Comparison of ENCODE assay signal across 26 cellular contexts in genomic region chr1:180271640-180272255, GRCh38. TPM values are rescaled to one million over a fixed set of nuclear protein-coding genes. Genes with fewer than 3 reads are reported as not detected.
A peak's percentile ranks its signal among the peaks of the same experiment; 100 is the strongest.
DNase-seq lines count a peak whose midpoint lies in the region; ATAC-seq and TF ChIP-seq lines count a peak whose summit lies in the region.
"Had no signal": no experiment of that assay in that cellular context is flagged by ENCODE, and none has a peak within 500 bp of the region (broad histone marks: within the 10 kb centered on the region; RNA-seq: fewer than 3 reads in every experiment).

No MANE protein-coding gene starts in this region.

- H3K9me3 ChIP-seq in SJCRH30 (replicated peaks) (no peaks in the 10 kb centered on the region), endodermal cell (ENCODE audit: control insufficient read depth, low read length) (no peaks in the 10 kb centered on the region), vagina (no peaks in the 10 kb centered on the region)
- H3K9me3 ChIP-seq: HAP-1, upper lobe of right lung had no signal

- intact Hi-C loops in activated naive CD4-positive, alpha-beta T cell treated with anti-CD3 and anti-CD28 coated beads for 36 hours (cut with micrococcal nuclease), result no loop called here
- intact Hi-C loops in vagina (cut with DNase I), result no loop called here

- H3K4me3 Mint-ChIP-seq in activated naive CD4-positive, alpha-beta T cell treated with anti-CD3 and anti-CD28 coated beads for 36 hours, result no peak overlapping the region
- no peak overlapping the region for H3K4me3 Mint-ChIP-seq in endodermal cell
- H3K4me3 Mint-ChIP-seq in activated T-cell treated with anti-CD3 and anti-CD28 coated beads, Interleukin-2, amount 50 U/mL, for 72 hours, result no peak overlapping the region
- H3K4me3 Mint-ChIP-seq: activated CD4-positive, alpha-beta T cell treated with anti-CD3 and anti-CD28 coated beads, Interleukin-2, amount 10 ng/mL, durations not matched to agents 7 days and 5 days; naive thymus-derived CD8-positive, alpha-beta T cell had no signal

- H3K4me3 ChIP-seq in SJCRH30 (no peak overlapping the region), endodermal cell (ENCODE audit: low read length) (no peak overlapping the region), vagina (no peak overlapping the region)
- H3K4me3 ChIP-seq: GM12878, HAP-1, skin epidermis, upper lobe of right lung had no signal

- H3K27me3 Mint-ChIP-seq in activated naive CD4-positive, alpha-beta T cell treated with anti-CD3 and anti-CD28 coated beads for 36 hours (ENCODE audit: low read depth), result no peaks in the 10 kb centered on the region
- H3K27me3 Mint-ChIP-seq in endodermal cell (ENCODE audit: insufficient read depth), result no peaks in the 10 kb centered on the region
- H3K27me3 Mint-ChIP-seq in activated T-cell treated with anti-CD3 and anti-CD28 coated beads, Interleukin-2, amount 50 U/mL, for 72 hours (ENCODE audit: low read depth), result no peaks in the 10 kb centered on the region
- H3K27me3 Mint-ChIP-seq: activated CD4-positive, alpha-beta T cell treated with anti-CD3 and anti-CD28 coated beads, Interleukin-2, amount 10 ng/mL, durations not matched to agents 7 days and 5 days; naive thymus-derived CD8-positive, alpha-beta T cell had no signal

- no peak for TF ChIP-seq POLR2A in vagina (IDR thresholded peaks at IDR 0.05)

- no peaks in the 10 kb centered on the region for H3K4me1 Mint-ChIP-seq in activated naive CD4-positive, alpha-beta T cell treated with anti-CD3 and anti-CD28 coated beads for 36 hours (ENCODE audit: low read depth)
- H3K4me1 Mint-ChIP-seq in endodermal cell, result peaks cover 20% of the 10 kb centered on the region
- H3K4me1 Mint-ChIP-seq in activated T-cell treated with anti-CD3 and anti-CD28 coated beads, Interleukin-2, amount 50 U/mL, for 72 hours (ENCODE audit: low read depth), result no peaks in the 10 kb centered on the region
- H3K4me1 Mint-ChIP-seq: activated CD4-positive, alpha-beta T cell treated with anti-CD3 and anti-CD28 coated beads, Interleukin-2, amount 10 ng/mL, durations not matched to agents 7 days and 5 days had no signal

- no peak for ATAC-seq in activated naive CD4-positive, alpha-beta T cell treated with anti-CD3 and anti-CD28 coated beads, Interleukin-2, amount 50 U/mL, for 72 hours
- ATAC-seq in activated T-cell treated with anti-CD3 and anti-CD28 coated beads, Interleukin-2, amount 50 U/mL, for 72 hours (replicated peaks in 1 of 2), result no peak
- ATAC-seq in GM21737 (IDR thresholded peaks at IDR 0.05; ENCODE audit: unreplicated experiment), result no peak
- ATAC-seq: GM12878; naive thymus-derived CD8-positive, alpha-beta T cell; upper lobe of right lung had no signal

- CTCF ChIA-PET in activated naive CD4-positive, alpha-beta T cell treated with anti-CD3 and anti-CD28 coated beads for 36 hours (lab: Charles Lee), result no interaction called here

- peaks cover 0 to 14% of the 10 kb centered on the region in 2 donors for H3K36me3 Mint-ChIP-seq in activated naive CD4-positive, alpha-beta T cell treated with anti-CD3 and anti-CD28 coated beads, Interleukin-2, amount 50 U/mL, for 72 hours
- H3K36me3 Mint-ChIP-seq in activated naive CD4-positive, alpha-beta T cell treated with anti-CD3 and anti-CD28 coated beads for 36 hours (ENCODE audit: low read depth), result peaks cover 4% of the 10 kb centered on the region
- H3K36me3 Mint-ChIP-seq in endodermal cell (ENCODE audit: low read depth), result peaks cover 33% of the 10 kb centered on the region
- H3K36me3 Mint-ChIP-seq in activated T-cell treated with anti-CD3 and anti-CD28 coated beads, Interleukin-2, amount 50 U/mL, for 72 hours (ENCODE audit: insufficient read depth in 2 of 2), result peaks cover 0 to 2% of the 10 kb centered on the region in 2 donors

- H3K9me3 Mint-ChIP-seq in activated naive CD4-positive, alpha-beta T cell treated with anti-CD3 and anti-CD28 coated beads, Interleukin-2, amount 50 U/mL, for 72 hours, result no peaks in the 10 kb centered on the region
- no peaks in the 10 kb centered on the region for H3K9me3 Mint-ChIP-seq in activated naive CD4-positive, alpha-beta T cell treated with anti-CD3 and anti-CD28 coated beads for 36 hours
- H3K9me3 Mint-ChIP-seq in endodermal cell, result no peaks in the 10 kb centered on the region
- H3K9me3 Mint-ChIP-seq in activated T-cell treated with anti-CD3 and anti-CD28 coated beads, Interleukin-2, amount 50 U/mL, for 72 hours, result no peaks in the 10 kb centered on the region
- H3K9me3 Mint-ChIP-seq: activated CD4-positive, alpha-beta T cell treated with anti-CD3 and anti-CD28 coated beads, Interleukin-2, amount 10 ng/mL, durations not matched to agents 7 days and 5 days; naive thymus-derived CD8-positive, alpha-beta T cell had no signal

- peaks cover 52% of the 10 kb centered on the region for H3K4me1 ChIP-seq in SJCRH30
- H3K4me1 ChIP-seq in endodermal cell (ENCODE audit: control insufficient read depth, insufficient read depth, low read length), result no peaks in the 10 kb centered on the region
- H3K4me1 ChIP-seq in vagina, result no peaks in the 10 kb centered on the region
- H3K4me1 ChIP-seq: HAP-1, upper lobe of right lung had no signal

- peak overlapping the region; percentile 81 for H3K27ac ChIP-seq in SJCRH30
- no peak overlapping the region for H3K27ac ChIP-seq in endodermal cell (ENCODE audit: low read depth, low read length)
- no peak overlapping the region for H3K27ac ChIP-seq in vagina
- H3K27ac ChIP-seq: brain microvascular endothelial cell, skin epidermis, upper lobe of right lung had no signal

- 70 to 82% methylated on average over 8 to 13 of the region's 13 CpGs for WGBS in endodermal cell (ENCODE audit: insufficient coverage in 1 of 2, insufficient read length in 1 of 2), 2 experiments

- H3K36me3 ChIP-seq in SJCRH30 (peaks cover 4% of the 10 kb centered on the region; the same call in 1 of the 2 replicates), endodermal cell (ENCODE audit: control insufficient read depth, insufficient read depth, low read length) (peaks cover 13% of the 10 kb centered on the region), vagina (no peaks in the 10 kb centered on the region)

- no peak overlapping the region for H3K9ac ChIP-seq in endodermal cell (ENCODE audit: extremely low read depth, low read length, poor library complexity, severe bottlenecking)

- no peak for TF ChIP-seq CTCF in endodermal cell (conservative IDR thresholded peaks at IDR 0.05)
- no peak for TF ChIP-seq CTCF in vagina (IDR thresholded peaks at IDR 0.05)

- no peaks in the 10 kb centered on the region for H3K27me3 ChIP-seq in SJCRH30
- no peaks in the 10 kb centered on the region for H3K27me3 ChIP-seq in endodermal cell (ENCODE audit: control insufficient read depth, insufficient read depth, low read length, poor library complexity, severe bottlenecking)
- no peaks in the 10 kb centered on the region for H3K27me3 ChIP-seq in vagina
- H3K27me3 ChIP-seq: brain microvascular endothelial cell, upper lobe of right lung had no signal

- DNase-seq in activated naive CD4-positive, alpha-beta T cell treated with anti-CD3 and anti-CD28 coated beads, Interleukin-2, amount 50 U/mL, for 72 hours (ENCODE audit: low spot score in 2 of 2), result no peak
- no peak for DNase-seq in activated naive CD4-positive, alpha-beta T cell treated with anti-CD3 and anti-CD28 coated beads for 36 hours
- DNase-seq in SJCRH30, result peak in 1 of 2 experiments; percentile 47
- peak; percentile 46 for DNase-seq in endodermal cell
- peak; percentile 19 to 58 for DNase-seq in vagina (ENCODE audit: extremely low spot score in 2 of 2)
- DNase-seq in activated T-cell treated with anti-CD3 and anti-CD28 coated beads, Interleukin-2, amount 50 U/mL, for 72 hours, result no peak
- DNase-seq in NCI-H1105 (lab: John Stamatoyannopoulos, UW), result no peak
- DNase-seq: 8988T; activated CD4-positive, alpha-beta T cell treated with anti-CD3 and anti-CD28 coated beads, Interleukin-2, amount 10 ng/mL, durations not matched to agents 7 days and 5 days; activated naive CD4-positive, alpha-beta T cell treated with Interleukin-2 at 50 U/mL for 16 hours; effector CD8-positive, alpha-beta T cell; glutamatergic neuron; left ventricle myocardium superior; naive thymus-derived CD8-positive, alpha-beta T cell; NCI-H446 treated with DMSO at 0.1 percent for 48 hours; NK-92 treated with Interleukin-12 subunit alpha and Interleukin-12 subunit beta, amount 100 ng/mL, for 24 hours; SHP77 treated with DMSO at 0.1 percent for 48 hours; SW 1271; T1000; upper lobe of right lung had no signal

- H3K27ac Mint-ChIP-seq in activated naive CD4-positive, alpha-beta T cell treated with anti-CD3 and anti-CD28 coated beads, Interleukin-2, amount 50 U/mL, for 72 hours, result peak overlapping the region; percentile 26 to 65
- no peak overlapping the region for H3K27ac Mint-ChIP-seq in activated naive CD4-positive, alpha-beta T cell treated with anti-CD3 and anti-CD28 coated beads for 36 hours
- no peak overlapping the region for H3K27ac Mint-ChIP-seq in endodermal cell
- H3K27ac Mint-ChIP-seq in activated T-cell treated with anti-CD3 and anti-CD28 coated beads, Interleukin-2, amount 50 U/mL, for 72 hours, result no peak overlapping the region
- H3K27ac Mint-ChIP-seq: activated CD4-positive, alpha-beta T cell treated with anti-CD3 and anti-CD28 coated beads, Interleukin-2, amount 10 ng/mL, durations not matched to agents 7 days and 5 days had no signal

RNA-seq across cellular contexts. Expression of gene LHX4, which starts 41.7 kb away (rescaled TPM):
- total RNA-seq in activated naive CD4-positive, alpha-beta T cell treated with anti-CD3 and anti-CD28 coated beads, Interleukin-2, amount 50 U/mL, for 72 hours, result not detected
- not detected for total RNA-seq in activated naive CD4-positive, alpha-beta T cell treated with anti-CD3 and anti-CD28 coated beads for 36 hours
- 3.7 and 4.2 TPM in 2 replicates for total RNA-seq in SJCRH30 (2014; rRNA removed; shearing (Covaris generic))
- total RNA-seq in endodermal cell (not detected), vagina (0.98 TPM)
- 0.43 TPM for polyA plus RNA-seq in endodermal cell (2013, experiment 1 of 2)
- polyA plus RNA-seq in endodermal cell (2013, experiment 2 of 2), result 0.08 TPM
- not detected for total RNA-seq in activated T-cell treated with anti-CD3 and anti-CD28 coated beads, Interleukin-2, amount 50 U/mL, for 72 hours
- total RNA-seq: activated CD4-positive, alpha-beta T cell treated with anti-CD3 and anti-CD28 coated beads, Interleukin-2, amount 10 ng/mL, durations not matched to agents 7 days and 5 days; epithelial cell of proximal tubule; GM12878; left ventricle myocardium superior; naive thymus-derived CD8-positive, alpha-beta T cell; upper lobe of right lung had no signal

Comparison
In these comparisons a context has a peak if more than half of its experiments do, and no peak if none do; other contexts are left out.
1. H3K27ac Mint-ChIP-seq: peak in activated naive CD4-positive, alpha-beta T cell treated with anti-CD3 and anti-CD28 coated beads, Interleukin-2, amount 50 U/mL, for 72 hours (2 of 2); none in activated naive CD4-positive, alpha-beta T cell treated with anti-CD3 and anti-CD28 coated beads for 36 hours (single experiment), endodermal cell (single experiment) and activated T-cell treated with anti-CD3 and anti-CD28 coated beads, Interleukin-2, amount 50 U/mL, for 72 hours (single experiment).
2. DNase-seq: peak in endodermal cell (single experiment) and vagina (2 of 2); none in activated naive CD4-positive, alpha-beta T cell treated with anti-CD3 and anti-CD28 coated beads, Interleukin-2, amount 50 U/mL, for 72 hours (0 of 2), activated naive CD4-positive, alpha-beta T cell treated with anti-CD3 and anti-CD28 coated beads for 36 hours (single experiment), activated T-cell treated with anti-CD3 and anti-CD28 coated beads, Interleukin-2, amount 50 U/mL, for 72 hours (0 of 2) and NCI-H1105 (single experiment).